In genomic region chr13:95573226-95573625, GRCh38 we compare ENCODE assay signal across 25 cellular contexts. TPM values are rescaled to one million over a fixed set of nuclear protein-coding genes. Genes with fewer than 3 reads are reported as not detected.
DNase-seq lines count a peak whose midpoint lies in the region; ATAC-seq, FAIRE-seq and TF ChIP-seq lines count a peak whose summit lies in the region.
"Had no signal": no experiment of that assay in that cellular context is flagged by ENCODE, and none has a peak within 500 bp of the region (broad histone marks: within the 10 kb centered on the region; RNA-seq: fewer than 3 reads in every experiment).

No MANE protein-coding gene starts in this region.

- peak; percentile 46 for ATAC-seq in foreskin keratinocyte
- ATAC-seq in right lobe of liver = no peak
- ATAC-seq in GM18517 (IDR thresholded peaks at IDR 0.05; ENCODE audit: unreplicated experiment) = no peak
- ATAC-seq in WTC11 = no peak
- ATAC-seq: heart right ventricle; left ventricle myocardium superior; stimulated activated memory B cell treated with anti-CD40 and anti-IgM and Interleukin-4, amounts not matched to agents 10 μg/mL and 1 μg/mL and 100 μg/mL, for 72 hours had no signal

- H3K27ac ChIP-seq in foreskin keratinocyte (no peak overlapping the region), right lobe of liver (no peak overlapping the region)
- H3K27ac ChIP-seq: esophagus muscularis mucosa, heart right ventricle, thoracic aorta had no signal

- H3K27ac Mint-ChIP-seq in WTC11 = no peak overlapping the region
- H3K27ac Mint-ChIP-seq: activated CD4-positive, alpha-beta T cell treated with anti-CD3 and anti-CD28 coated beads, Interleukin-2, amount 10 ng/mL, durations not matched to agents 24 days and 14 days; CD4-positive, alpha-beta T cell; stimulated activated memory B cell treated with anti-CD40 and anti-IgM and Interleukin-4, amounts not matched to agents 10 μg/mL and 1 μg/mL and 100 μg/mL, for 72 hours had no signal

- POLR2A ChIA-PET in WTC11 (lab: Charles Lee) = no interaction called here

- DNase-seq in EL (peak; percentile 26), M059J (ENCODE audit: low read depth) (peak; percentile 57), bronchial epithelial cell (ENCODE audit: low read depth) (peak; percentile 88), foreskin keratinocyte (peak; percentile 14 to 32), D341Med (ENCODE audit: low spot score) (no peak), right lobe of liver (no peak), WTC11 (ENCODE audit: low spot score) (no peak)
- DNase-seq: activated CD4-positive, alpha-beta T cell treated with anti-CD3 and anti-CD28 coated beads, Interleukin-2, amount 10 ng/mL, durations not matched to agents 24 days and 14 days; CD4-positive, alpha-beta T cell; DMS53; heart right ventricle; Kasumi-1; left ventricle myocardium superior; NCI-H526; nephron progenitor cell; posterior cingulate gyrus; SHP77 treated with DMSO at 0.1 percent for 48 hours; stimulated activated CD4-positive, alpha-beta T cell treated with anti-CD3 and anti-CD28 coated beads, Interleukin-1b, Interleukin-23, amount 100 ng/mL, for 48 hours had no signal

- intact Hi-C loops in right lobe of liver (cut with DNase I) = no loop called here

- CTCF ChIA-PET in WTC11 (lab: Charles Lee) = no interaction called here

- H3K4me1 Mint-ChIP-seq in WTC11 = peaks cover 5% of the 10 kb centered on the region
- H3K4me1 Mint-ChIP-seq: activated CD4-positive, alpha-beta T cell treated with anti-CD3 and anti-CD28 coated beads, Interleukin-2, amount 10 ng/mL, durations not matched to agents 24 days and 14 days; stimulated activated memory B cell treated with anti-CD40 and anti-IgM and Interleukin-4, amounts not matched to agents 10 μg/mL and 1 μg/mL and 100 μg/mL, for 72 hours had no signal

- 86% methylated on average over 4 of the region's 4 CpGs for whole genome bisulfite sequencing in right lobe of liver (ENCODE audit: insufficient coverage, low coverage, low lambda C conversion rate, missing lambda C conversion rate)

- H3K9me3 Mint-ChIP-seq in WTC11 = peaks cover 5% of the 10 kb centered on the region
- H3K9me3 Mint-ChIP-seq: activated CD4-positive, alpha-beta T cell treated with anti-CD3 and anti-CD28 coated beads, Interleukin-2, amount 10 ng/mL, durations not matched to agents 24 days and 14 days; CD4-positive, alpha-beta T cell; nephron progenitor cell had no signal

- H3K36me3 ChIP-seq in bronchial epithelial cell (ENCODE audit: control insufficient read depth, insufficient read depth, low read length) (no peaks in the 10 kb centered on the region), right lobe of liver (no peaks in the 10 kb centered on the region)
- H3K36me3 ChIP-seq: thoracic aorta had no signal

- no peaks in the 10 kb centered on the region for H3K9me3 ChIP-seq in right lobe of liver
- H3K9me3 ChIP-seq: esophagus muscularis mucosa, heart right ventricle, thoracic aorta had no signal

- no peak overlapping the region for H3K4me3 Mint-ChIP-seq in WTC11
- H3K4me3 Mint-ChIP-seq: activated CD4-positive, alpha-beta T cell treated with anti-CD3 and anti-CD28 coated beads, Interleukin-2, amount 10 ng/mL, durations not matched to agents 24 days and 14 days; CD4-positive, alpha-beta T cell; nephron progenitor cell; stimulated activated memory B cell treated with anti-CD40 and anti-IgM and Interleukin-4, amounts not matched to agents 10 μg/mL and 1 μg/mL and 100 μg/mL, for 72 hours had no signal

- H3K27me3 Mint-ChIP-seq in WTC11 (ENCODE audit: low read depth) = no peaks in the 10 kb centered on the region
- H3K27me3 Mint-ChIP-seq: activated CD4-positive, alpha-beta T cell treated with anti-CD3 and anti-CD28 coated beads, Interleukin-2, amount 10 ng/mL, durations not matched to agents 24 days and 14 days had no signal

- peaks cover 3% of the 10 kb centered on the region for H3K27me3 ChIP-seq in bronchial epithelial cell (ENCODE audit: control insufficient read depth, insufficient read depth, low read length)
- H3K27me3 ChIP-seq in foreskin keratinocyte = peaks cover 10% of the 10 kb centered on the region
- peaks cover 0 to 4% of the 10 kb centered on the region in 2 donors for H3K27me3 ChIP-seq in right lobe of liver
- H3K27me3 ChIP-seq: esophagus muscularis mucosa, heart right ventricle had no signal

- H3K36me3 Mint-ChIP-seq in WTC11 = peaks cover 20% of the 10 kb centered on the region
- H3K36me3 Mint-ChIP-seq: stimulated activated memory B cell treated with anti-CD40 and anti-IgM and Interleukin-4, amounts not matched to agents 10 μg/mL and 1 μg/mL and 100 μg/mL, for 72 hours had no signal

- no peak for FAIRE-seq in bronchial epithelial cell (lab: Jason Lieb, UNC)
- FAIRE-seq: TTC549 had no signal

- no peak for TF ChIP-seq CTCF in bronchial epithelial cell (IDR thresholded peaks at IDR 0.05; ENCODE audit: insufficient read depth, low read length, severe bottlenecking)
- TF ChIP-seq CTCF in foreskin keratinocyte (conservative IDR thresholded peaks at IDR 0.05) = no peak
- no peak for TF ChIP-seq CTCF in right lobe of liver (IDR thresholded peaks at IDR 0.05)
- no peak for TF ChIP-seq CTCF in WTC11 (IDR thresholded peaks at IDR 0.05)

- TF ChIP-seq POLR2A in right lobe of liver (IDR thresholded peaks at IDR 0.05) = no peak

- no peak overlapping the region for H3K4me3 ChIP-seq in bronchial epithelial cell (ENCODE audit: low read depth, low read length)
- H3K4me3 ChIP-seq in right lobe of liver = no peak overlapping the region
- H3K4me3 ChIP-seq: esophagus muscularis mucosa, heart right ventricle, thoracic aorta had no signal

- H3K4me1 ChIP-seq in foreskin keratinocyte = peaks cover 5% of the 10 kb centered on the region
- H3K4me1 ChIP-seq in right lobe of liver = no peaks in the 10 kb centered on the region
- H3K4me1 ChIP-seq: esophagus muscularis mucosa, heart right ventricle had no signal

TF ChIP-seq in WTC11, 78 proteins besides CTCF, POLR2A, EP300 and RAD21:
- TF ChIP-seq PRRX2 (CRISPR knock-in tag; IDR thresholded peaks at IDR 0.05) (no peak), CREB1 (CRISPR knock-in tag; IDR thresholded peaks at IDR 0.05) (no peak), NFE2L1 (CRISPR knock-in tag; IDR thresholded peaks at IDR 0.05) (no peak), IRF2 (CRISPR knock-in tag; IDR thresholded peaks at IDR 0.05; ENCODE audit: borderline replicate concordance, low read depth) (no peak), NR1H2 (CRISPR knock-in tag; IDR thresholded peaks at IDR 0.05) (no peak)

RNA-seq across cellular contexts. Expression of gene CLDN10, which starts 20.7 kb away (rescaled TPM):
- total RNA-seq in M059J (2014; rRNA removed; shearing (Covaris generic)) = 0.25 and 0.39 TPM in 2 replicates
- 0.51 TPM in 1 of 2 replicates, not detected in the other for total RNA-seq in bronchial epithelial cell
- total RNA-seq in foreskin keratinocyte = not detected in 2 replicates
- polyA plus RNA-seq in foreskin keratinocyte = not detected in 2 replicates
- total RNA-seq in right lobe of liver = 1 to 10 TPM; 1.1 to 2.0 (median 1.5) TPM
- 24.7 to 29.6 TPM (median 29.5 TPM) in 3 replicates for total RNA-seq in WTC11 (2021)
- total RNA-seq: activated CD4-positive, alpha-beta T cell treated with anti-CD3 and anti-CD28 coated beads, Interleukin-2, amount 10 ng/mL, durations not matched to agents 24 days and 14 days; cardiac septum; CD4-positive, alpha-beta T cell; left ventricle myocardium superior; mononuclear cell; thoracic aorta had no signal

Comparison
In these comparisons a context has a peak if more than half of its experiments do, and no peak if none do; other contexts are left out.
1. DNase-seq: peak in EL (single experiment), M059J (single experiment), bronchial epithelial cell (single experiment) and foreskin keratinocyte (2 of 2); none in D341Med (single experiment), right lobe of liver (0 of 3) and WTC11 (single experiment).